25 cellular contexts compared by ENCODE assay signal in the genomic region with DNA sequence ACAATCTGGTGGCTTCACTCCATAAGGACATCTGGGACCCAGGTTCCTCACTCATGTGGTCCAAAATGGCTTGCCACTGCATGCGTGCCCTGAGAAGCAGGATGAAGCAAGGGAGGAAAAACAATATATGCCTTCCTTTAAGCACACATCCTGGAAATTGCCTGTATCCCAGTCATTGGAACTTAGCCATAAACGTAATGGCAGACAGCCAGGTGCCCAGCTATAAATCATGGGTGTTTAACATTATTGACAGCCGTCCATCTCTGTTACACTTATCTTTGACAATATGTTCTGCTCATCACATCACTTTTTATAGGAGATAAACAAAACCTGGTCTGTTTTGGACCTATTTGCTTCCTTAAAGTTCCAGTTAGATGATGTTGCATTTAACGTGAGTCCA.
DNase-seq lines count a peak whose midpoint lies in the region; ATAC-seq and TF ChIP-seq lines count a peak whose summit lies in the region.
"Had no signal": no experiment of that assay in that cellular context is flagged by ENCODE, and none has a peak within 500 bp of the region (broad histone marks: within the 10 kb centered on the region; RNA-seq: fewer than 3 reads in every experiment).

No MANE protein-coding gene starts in this region.

- H3K27ac Mint-ChIP-seq in activated naive CD4-positive, alpha-beta T cell treated with anti-CD3 and anti-CD28 coated beads, Interleukin-2, amount 50 U/mL, for 72 hours: no peak overlapping the region
- H3K27ac Mint-ChIP-seq: CD4-positive, alpha-beta memory T cell; T-helper 17 cell had no signal

- no peak for TF ChIP-seq CTCF in VCaP (conservative IDR thresholded peaks at IDR 0.05)
- no peak for TF ChIP-seq CTCF in mucosa of descending colon (IDR thresholded peaks at IDR 0.05)

- DNase-seq in NCI-H2171 treated with DMSO at 0.1 percent for 48 hours (lab: John Stamatoyannopoulos, UW) (peak; percentile 20), NCI-H2171 (lab: John Stamatoyannopoulos, UW) (no peak), DMS153 treated with DMSO at 0.1 percent for 48 hours (lab: John Stamatoyannopoulos, UW; ENCODE audit: unreplicated experiment) (peak; percentile 2), mucosa of descending colon (peak in 1 of 3 donors; percentile 35), hippocampal formation (lab: John Stamatoyannopoulos, UW) (no peak), posterior cingulate gyrus (no peak)
- no peak for DNase-seq in activated naive CD4-positive, alpha-beta T cell treated with anti-CD3 and anti-CD28 coated beads, Interleukin-2, amount 50 U/mL, for 72 hours (ENCODE audit: low spot score in 2 of 2)
- DNase-seq: AML-193; C1 segment of cervical spinal cord; CD4-positive, alpha-beta memory T cell; COR-L47; DND-41; HCEC 1CT; MV-4-11; NCI-H1105 treated with DMSO at 0.1 percent for 48 hours; NCI-H1694; NCI-H510A; NCI-H774; PC-9; SJCRH30; T-helper 17 cell had no signal

- peak overlapping the region; percentile 25; the same call in 1 of the 2 replicates for H3K27ac ChIP-seq in VCaP
- H3K27ac ChIP-seq: PC-9, SJCRH30 had no signal

- H3K36me3 Mint-ChIP-seq in activated naive CD4-positive, alpha-beta T cell treated with anti-CD3 and anti-CD28 coated beads, Interleukin-2, amount 50 U/mL, for 72 hours: peaks cover 3% of the 10 kb centered on the region in 2 donors

- peaks cover 2% of the 10 kb centered on the region for H3K9me3 ChIP-seq in mucosa of descending colon

- H3K4me3 ChIP-seq in mucosa of descending colon: no peak overlapping the region
- H3K4me3 ChIP-seq: PC-9, SJCRH30 had no signal

- H3K4me1 ChIP-seq in mucosa of descending colon (ENCODE audit: low read depth): no peaks in the 10 kb centered on the region
- H3K4me1 ChIP-seq: SJCRH30 had no signal

- no peaks in the 10 kb centered on the region for H3K36me3 ChIP-seq in mucosa of descending colon (ENCODE audit: low read depth)

- H3K9me3 Mint-ChIP-seq in activated naive CD4-positive, alpha-beta T cell treated with anti-CD3 and anti-CD28 coated beads, Interleukin-2, amount 50 U/mL, for 72 hours: peaks cover 2% of the 10 kb centered on the region in 2 donors

- intact Hi-C loops in mucosa of descending colon (cut with DNase I, micrococcal nuclease): no loop called here
- intact Hi-C loops in posterior cingulate gyrus (cut with DNase I): no loop called here

- peak; percentile 40 for ATAC-seq in mucosa of descending colon
- ATAC-seq in activated naive CD4-positive, alpha-beta T cell treated with anti-CD3 and anti-CD28 coated beads, Interleukin-2, amount 50 U/mL, for 72 hours: no peak
- ATAC-seq: HepG2, Right ventricle myocardium inferior, SK-N-SH treated with all-trans-retinoic acid at 6 μM for 48 hours, T-helper 17 cell had no signal

Comparison
In these comparisons a context has a peak if more than half of its experiments do, and no peak if none do; other contexts are left out.
1. DNase-seq: peak in NCI-H2171 treated with DMSO at 0.1 percent for 48 hours (single experiment) and DMS153 treated with DMSO at 0.1 percent for 48 hours (single experiment); none in NCI-H2171 (single experiment), activated naive CD4-positive, alpha-beta T cell treated with anti-CD3 and anti-CD28 coated beads, Interleukin-2, amount 50 U/mL, for 72 hours (0 of 2), hippocampal formation (0 of 2) and posterior cingulate gyrus (0 of 10).